ENCODE assay signal across 7 cellular contexts in the genomic region with DNA sequence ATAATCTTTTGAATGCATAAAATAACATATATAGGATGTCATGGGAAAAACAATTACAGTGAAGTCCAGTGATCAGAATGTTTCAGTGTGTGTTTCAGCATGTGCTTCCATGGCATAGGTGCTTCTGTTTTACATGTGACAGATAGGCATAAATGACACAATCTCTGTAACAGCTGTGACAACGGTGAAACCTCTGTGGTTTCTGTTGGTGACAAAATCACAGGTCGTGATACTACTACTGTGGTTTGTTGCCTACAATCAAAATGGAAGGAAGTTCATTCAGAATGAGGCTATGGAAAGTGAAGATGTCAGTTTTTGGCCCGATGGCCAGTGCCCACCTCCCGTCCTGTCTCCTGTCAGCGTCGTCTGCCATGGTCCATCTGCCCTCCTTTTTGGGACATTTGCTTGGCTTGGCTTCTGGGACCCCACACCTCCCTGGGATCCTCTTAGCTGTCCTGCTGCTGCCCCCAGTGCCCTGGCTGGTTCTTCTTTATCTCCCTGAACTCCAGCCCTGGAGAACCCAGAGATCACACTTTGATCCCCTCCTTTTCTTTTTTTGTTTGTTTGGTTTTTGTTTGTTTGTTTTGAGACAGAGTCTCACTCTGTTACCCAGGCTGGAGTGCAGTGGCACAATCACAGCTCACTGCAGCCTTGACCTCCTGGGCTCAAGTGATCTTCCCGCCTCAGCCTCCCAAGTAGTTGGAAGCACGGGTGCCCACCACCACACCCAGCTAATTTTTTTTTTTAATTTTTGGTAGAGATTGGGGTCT.
A peak's percentile ranks its signal among the peaks of the same experiment; 100 is the strongest.
DNase-seq lines count a peak whose midpoint lies in the region; ATAC-seq and TF ChIP-seq lines count a peak whose summit lies in the region.

No MANE protein-coding gene starts in this region.

- peaks cover 0 to 21% (median 4%) of the 10 kb centered on the region in 4 donors for H3K36me3 ChIP-seq in sigmoid colon

- DNase-seq in activated CD8-positive, alpha-beta T cell treated with anti-CD3 and anti-CD28 coated beads for 36 hours = peak; percentile 65
- DNase-seq in stimulated activated CD4-positive, alpha-beta T cell treated with anti-CD3 and anti-CD28 coated beads, Interleukin-4, amount 100 ng/mL, for 24 hours = peak; percentile 23
- DNase-seq in sigmoid colon (no peak), Calu3 (no peak), iPS-NIHi7 (ENCODE audit: extremely low spot score) (no peak)

- peak overlapping the region in 2 of 4 donors; percentile 67 to 79 for H3K27ac ChIP-seq in sigmoid colon

- H3K27me3 ChIP-seq in sigmoid colon = no peaks in the 10 kb centered on the region

- H3K36me3 Mint-ChIP-seq in activated CD8-positive, alpha-beta T cell treated with anti-CD3 and anti-CD28 coated beads for 36 hours (ENCODE audit: low read depth) = no peaks in the 10 kb centered on the region
- H3K36me3 Mint-ChIP-seq in Calu3 (ENCODE audit: insufficient read depth, unreplicated experiment) = no peaks in the 10 kb centered on the region

- H3K4me3 Mint-ChIP-seq in activated CD8-positive, alpha-beta T cell treated with anti-CD3 and anti-CD28 coated beads for 36 hours = no peak overlapping the region
- no peak overlapping the region for H3K4me3 Mint-ChIP-seq in Calu3 (ENCODE audit: low read depth, unreplicated experiment)

- no peaks in the 10 kb centered on the region for H3K9me3 Mint-ChIP-seq in activated CD8-positive, alpha-beta T cell treated with anti-CD3 and anti-CD28 coated beads for 36 hours
- H3K9me3 Mint-ChIP-seq in Calu3 (ENCODE audit: low read depth, unreplicated experiment) = no peaks in the 10 kb centered on the region

- ATAC-seq in GM19023 (IDR thresholded peaks at IDR 0.05; ENCODE audit: unreplicated experiment) (peak; percentile 69), HG02884 (IDR thresholded peaks at IDR 0.05; ENCODE audit: unreplicated experiment) (peak; percentile 92)
- ATAC-seq in activated CD8-positive, alpha-beta T cell treated with anti-CD3 and anti-CD28 coated beads for 36 hours = peak; percentile 90

- peaks cover 0 to 21% (median 18%) of the 10 kb centered on the region in 4 donors for H3K4me1 ChIP-seq in sigmoid colon

- POLR2A ChIA-PET in activated CD8-positive, alpha-beta T cell treated with anti-CD3 and anti-CD28 coated beads for 36 hours (lab: Charles Lee) = interaction anchor here (1.0 kb wide), 1 partner anchor 396 kb away, joined by 3 read pairs; no protein-coding TSS in a partner anchor

- no peak for TF ChIP-seq CTCF in activated CD8-positive, alpha-beta T cell treated with anti-CD3 and anti-CD28 coated beads for 36 hours (IDR thresholded peaks at IDR 0.05)
- no peak for TF ChIP-seq CTCF in sigmoid colon (IDR thresholded peaks at IDR 0.05)
- TF ChIP-seq CTCF in Calu3 (IDR thresholded peaks at IDR 0.05; ENCODE audit: unreplicated experiment) = no peak

- H3K27ac Mint-ChIP-seq in activated CD8-positive, alpha-beta T cell treated with anti-CD3 and anti-CD28 coated beads for 36 hours = no peak overlapping the region
- no peak overlapping the region for H3K27ac Mint-ChIP-seq in Calu3 (ENCODE audit: unreplicated experiment)

- H3K9me3 ChIP-seq in sigmoid colon = no peaks in the 10 kb centered on the region

- BruUV-seq in Calu3 (replicated peaks; lab: Mats Ljungman, UMichigan) = no TSS peak

- H3K27me3 Mint-ChIP-seq in activated CD8-positive, alpha-beta T cell treated with anti-CD3 and anti-CD28 coated beads for 36 hours = peaks cover 37% of the 10 kb centered on the region
- H3K27me3 Mint-ChIP-seq in Calu3 (ENCODE audit: unreplicated experiment) = no peaks in the 10 kb centered on the region

- no peak overlapping the region for H3K4me3 ChIP-seq in sigmoid colon

- CTCF ChIA-PET in activated CD8-positive, alpha-beta T cell treated with anti-CD3 and anti-CD28 coated beads for 36 hours (lab: Charles Lee) = interaction anchor here (1.0 to 1.2 kb wide), 2 partner anchors 8 to 56 kb away, joined by 3 read pairs; no protein-coding TSS in a partner anchor
- CTCF ChIA-PET in Calu3 (lab: Charles Lee) = no interaction called here

- 63 to 80% methylated on average over 8 of the region's 8 CpGs for WGBS in sigmoid colon, 2 donors

- intact Hi-C loops in activated CD8-positive, alpha-beta T cell treated with anti-CD3 and anti-CD28 coated beads for 36 hours (cut with micrococcal nuclease) = no loop called here
- intact Hi-C loops in sigmoid colon (cut with DNase I) (loop anchor here (5.0 kb wide), 1 partner anchor 34 kb away; no protein-coding TSS in a partner anchor), Calu3 (cut with micrococcal nuclease; ENCODE audit: unreplicated experiment) (no loop called here)

- peaks cover 18% of the 10 kb centered on the region for H3K4me1 Mint-ChIP-seq in activated CD8-positive, alpha-beta T cell treated with anti-CD3 and anti-CD28 coated beads for 36 hours (ENCODE audit: low read depth)
- peaks cover 8% of the 10 kb centered on the region for H3K4me1 Mint-ChIP-seq in Calu3 (ENCODE audit: low read depth, unreplicated experiment)

- TF ChIP-seq POLR2A in sigmoid colon (IDR thresholded peaks at IDR 0.05) = no peak

- no peak for TF ChIP-seq EP300 in sigmoid colon (IDR thresholded peaks at IDR 0.05)

Comparison
In these comparisons a context has a peak if more than half of its experiments do, and no peak if none do; other contexts are left out.
1. DNase-seq: peak in activated CD8-positive, alpha-beta T cell treated with anti-CD3 and anti-CD28 coated beads for 36 hours (single experiment) and stimulated activated CD4-positive, alpha-beta T cell treated with anti-CD3 and anti-CD28 coated beads, Interleukin-4, amount 100 ng/mL, for 24 hours (single experiment); none in sigmoid colon (single experiment), Calu3 (single experiment) and iPS-NIHi7 (single experiment).
2. Peak in every context shown above with its lines, with median percentiles within 50 percentile points of each other: ATAC-seq.